2 cellular contexts compared by ENCODE assay signal in the genomic region with DNA sequence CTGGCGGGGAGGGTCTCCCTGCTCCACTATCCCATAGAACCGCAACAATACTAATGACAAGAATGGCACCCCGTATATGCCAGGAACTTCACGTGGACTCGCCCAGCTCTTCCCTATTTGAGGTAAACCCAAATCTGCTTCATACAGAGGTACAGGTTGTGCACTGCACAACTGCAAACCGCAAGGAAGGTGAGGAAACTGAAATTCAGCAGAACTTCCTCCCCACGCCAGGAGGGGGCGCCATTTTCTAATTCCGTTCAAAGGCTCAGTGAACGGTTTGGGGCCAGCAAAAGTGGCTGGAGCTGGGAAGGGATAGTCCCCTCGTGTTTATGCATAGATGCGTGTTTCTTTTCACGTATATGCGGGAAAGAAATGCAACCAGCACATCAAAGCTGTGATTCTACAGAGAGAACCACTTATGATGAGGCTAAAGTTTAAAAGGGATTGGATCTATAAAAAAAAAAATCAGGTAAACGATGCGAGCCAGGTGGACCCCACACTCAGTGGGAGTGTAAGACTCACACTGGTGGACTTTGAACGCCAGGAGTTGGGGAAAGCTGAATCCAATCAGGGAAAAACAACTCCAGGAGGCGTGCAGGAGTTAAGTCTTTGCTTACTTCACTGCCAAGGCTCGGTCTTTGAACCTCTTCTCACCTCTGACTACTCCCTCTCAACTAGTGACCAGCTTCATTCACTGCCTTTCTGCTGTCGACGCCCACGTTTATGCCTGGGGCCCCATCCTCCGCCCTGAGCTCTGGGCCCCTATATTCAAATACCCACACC.
TF ChIP-seq lines count a peak whose summit lies in the region.

No MANE protein-coding gene starts in this region.

TF ChIP-seq in HCT116, 20 proteins besides CTCF, POLR2A, EP300 and RAD21:
- TF ChIP-seq, protein P1, sequence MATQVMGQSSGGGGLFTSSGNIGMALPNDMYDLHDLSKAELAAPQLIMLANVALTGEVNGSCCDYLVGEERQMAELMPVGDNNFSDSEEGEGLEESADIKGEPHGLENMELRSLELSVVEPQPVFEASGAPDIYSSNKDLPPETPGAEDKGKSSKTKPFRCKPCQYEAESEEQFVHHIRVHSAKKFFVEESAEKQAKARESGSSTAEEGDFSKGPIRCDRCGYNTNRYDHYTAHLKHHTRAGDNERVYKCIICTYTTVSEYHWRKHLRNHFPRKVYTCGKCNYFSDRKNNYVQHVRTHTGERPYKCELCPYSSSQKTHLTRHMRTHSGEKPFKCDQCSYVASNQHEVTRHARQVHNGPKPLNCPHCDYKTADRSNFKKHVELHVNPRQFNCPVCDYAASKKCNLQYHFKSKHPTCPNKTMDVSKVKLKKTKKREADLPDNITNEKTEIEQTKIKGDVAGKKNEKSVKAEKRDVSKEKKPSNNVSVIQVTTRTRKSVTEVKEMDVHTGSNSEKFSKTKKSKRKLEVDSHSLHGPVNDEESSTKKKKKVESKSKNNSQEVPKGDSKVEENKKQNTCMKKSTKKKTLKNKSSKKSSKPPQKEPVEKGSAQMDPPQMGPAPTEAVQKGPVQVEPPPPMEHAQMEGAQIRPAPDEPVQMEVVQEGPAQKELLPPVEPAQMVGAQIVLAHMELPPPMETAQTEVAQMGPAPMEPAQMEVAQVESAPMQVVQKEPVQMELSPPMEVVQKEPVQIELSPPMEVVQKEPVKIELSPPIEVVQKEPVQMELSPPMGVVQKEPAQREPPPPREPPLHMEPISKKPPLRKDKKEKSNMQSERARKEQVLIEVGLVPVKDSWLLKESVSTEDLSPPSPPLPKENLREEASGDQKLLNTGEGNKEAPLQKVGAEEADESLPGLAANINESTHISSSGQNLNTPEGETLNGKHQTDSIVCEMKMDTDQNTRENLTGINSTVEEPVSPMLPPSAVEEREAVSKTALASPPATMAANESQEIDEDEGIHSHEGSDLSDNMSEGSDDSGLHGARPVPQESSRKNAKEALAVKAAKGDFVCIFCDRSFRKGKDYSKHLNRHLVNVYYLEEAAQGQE (IDR thresholded peaks at IDR 0.05; ENCODE audit: low read depth) = no peak
- TF ChIP-seq, protein P2, sequence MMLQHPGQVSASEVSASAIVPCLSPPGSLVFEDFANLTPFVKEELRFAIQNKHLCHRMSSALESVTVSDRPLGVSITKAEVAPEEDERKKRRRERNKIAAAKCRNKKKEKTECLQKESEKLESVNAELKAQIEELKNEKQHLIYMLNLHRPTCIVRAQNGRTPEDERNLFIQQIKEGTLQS (IDR thresholded peaks at IDR 0.05) = no peak
- no peak for TF ChIP-seq YY1 (IDR thresholded peaks at IDR 0.05; ENCODE audit: extremely low read depth, insufficient replicate concordance, low read depth, low read length)
- no peak for TF ChIP-seq POLR2AphosphoS5 (IDR thresholded peaks at IDR 0.05; ENCODE audit: low read depth, low read length)
- no peak for TF ChIP-seq TCF7L2 (IDR thresholded peaks at IDR 0.05; ENCODE audit: borderline replicate concordance, extremely low read depth, insufficient read depth, insufficient read length)
- no peak for TF ChIP-seq ZNF274 (IDR thresholded peaks at IDR 0.05; ENCODE audit: low read depth, low read length)
- TF ChIP-seq FOSL1 (IDR thresholded peaks at IDR 0.05; ENCODE audit: low read depth) = no peak
- TF ChIP-seq EZH2phosphoT487 (IDR thresholded peaks at IDR 0.05; ENCODE audit: borderline replicate concordance) = no peak
- TF ChIP-seq SRF (IDR thresholded peaks at IDR 0.05; ENCODE audit: low read depth) = no peak
- no peak for TF ChIP-seq EZH2 (IDR thresholded peaks at IDR 0.05)
- no peak for TF ChIP-seq CBX3 (IDR thresholded peaks at IDR 0.05; ENCODE audit: low read depth)
- TF ChIP-seq SIN3A (IDR thresholded peaks at IDR 0.05; ENCODE audit: low read depth) = no peak
- TF ChIP-seq, protein P3, sequence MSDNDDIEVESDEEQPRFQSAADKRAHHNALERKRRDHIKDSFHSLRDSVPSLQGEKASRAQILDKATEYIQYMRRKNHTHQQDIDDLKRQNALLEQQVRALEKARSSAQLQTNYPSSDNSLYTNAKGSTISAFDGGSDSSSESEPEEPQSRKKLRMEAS (IDR thresholded peaks at IDR 0.05) = no peak
- no peak for TF ChIP-seq SP1 (IDR thresholded peaks at IDR 0.05; ENCODE audit: low read depth)

TF ChIP-seq in neural cell, 6 proteins besides CTCF, POLR2A, EP300 and RAD21:
- TF ChIP-seq MXI1 (conservative IDR thresholded peaks at IDR 0.05; ENCODE audit: poor library complexity, severe bottlenecking) (no peak), SMC3 (conservative IDR thresholded peaks at IDR 0.05; ENCODE audit: poor library complexity) (peak; percentile 76)
- TF ChIP-seq, protein P1 (IDR thresholded peaks at IDR 0.05; ENCODE audit: borderline replicate concordance) = no peak
